16 cellular contexts compared by ENCODE assay signal in genomic region chr3:114622001-114622400, GRCh38.
A peak's percentile ranks its signal among the peaks of the same experiment; 100 is the strongest.
DNase-seq lines count a peak whose midpoint lies in the region; ATAC-seq and TF ChIP-seq lines count a peak whose summit lies in the region.
"Had no signal": no experiment of that assay in that cellular context is flagged by ENCODE, and none has a peak within 500 bp of the region (broad histone marks: within the 10 kb centered on the region; RNA-seq: fewer than 3 reads in every experiment).

No MANE protein-coding gene starts in this region.

- H3K9me3 ChIP-seq in sigmoid colon (no peaks in the 10 kb centered on the region), SJCRH30 (replicated peaks) (no peaks in the 10 kb centered on the region; the same call in 1 of the 2 replicates)

- H3K4me3 ChIP-seq in fibroblast of villous mesenchyme (ENCODE audit: low read depth, low read length): peak overlapping the region; percentile 66
- no peak overlapping the region for H3K4me3 ChIP-seq in sigmoid colon
- no peak overlapping the region for H3K4me3 ChIP-seq in SJCRH30

- no peak for TF ChIP-seq POLR2A in sigmoid colon (IDR thresholded peaks at IDR 0.05)

- no peaks in the 10 kb centered on the region for H3K36me3 ChIP-seq in sigmoid colon
- no peaks in the 10 kb centered on the region for H3K36me3 ChIP-seq in SJCRH30

- peak overlapping the region; percentile 89 to 94 (median 93) for H3K27ac ChIP-seq in sigmoid colon
- H3K27ac ChIP-seq in SJCRH30: no peak overlapping the region

- in situ Hi-C loops in ACHN (cut with HindIII; ENCODE audit: low pct_ligation_motif_present, low pct_unique_long_range_greater_than_20kb, low sequenced_read_pairs): no loop called here

- ATAC-seq in GM18907 (IDR thresholded peaks at IDR 0.05; ENCODE audit: unreplicated experiment): no peak
- ATAC-seq: natural killer cell had no signal

- DNase-seq in ACHN: peak; percentile 33
- peak; percentile 38 for DNase-seq in M059J (ENCODE audit: low read depth)
- DNase-seq in fibroblast of villous mesenchyme (ENCODE audit: low read depth): peak; percentile 25
- no peak for DNase-seq in sigmoid colon
- DNase-seq in NCI-H2029 treated with DMSO at 0.1 percent for 48 hours (lab: John Stamatoyannopoulos, UW): no peak
- no peak for DNase-seq in GM20000 (ENCODE audit: low spot score)
- no peak for DNase-seq in SJCRH30
- DNase-seq: activated CD4-positive, alpha-beta T cell treated with anti-CD3 and anti-CD28 coated beads, Interleukin-2, amount 10 ng/mL, durations not matched to agents 24 days and 14 days; activated gamma-delta T cell; aorta; CD4-positive, CD25-positive, alpha-beta regulatory T cell; natural killer cell; NCI-H1417 treated with DMSO at 0.1 percent for 48 hours; NCI-H82; trophoblast cell had no signal

- H3K27me3 ChIP-seq in sigmoid colon (no peaks in the 10 kb centered on the region), SJCRH30 (no peaks in the 10 kb centered on the region)

- 69 to 79% methylated on average over 3 of the region's 3 CpGs for WGBS in sigmoid colon, 2 donors

- H3K4me1 ChIP-seq in sigmoid colon: peaks cover 0 to 53% (median 45%) of the 10 kb centered on the region in 4 donors
- H3K4me1 ChIP-seq in SJCRH30: peaks cover 12% of the 10 kb centered on the region

- intact Hi-C loops in sigmoid colon (cut with DNase I): loop anchor here (5.0 to 10.0 kb wide), 4 partner anchors 205 to 473 kb away; no protein-coding TSS in a partner anchor

- TF ChIP-seq CTCF in fibroblast of villous mesenchyme (IDR thresholded peaks at IDR 0.05; ENCODE audit: insufficient read depth, low read depth, low read length) (no peak), sigmoid colon (IDR thresholded peaks at IDR 0.05) (no peak), GM20000 (IDR thresholded peaks at IDR 0.05; ENCODE audit: extremely low read depth, missing control alignments) (no peak)

- no peak for TF ChIP-seq EP300 in sigmoid colon (IDR thresholded peaks at IDR 0.05)

Comparison
In these comparisons a context has a peak if more than half of its experiments do, and no peak if none do; other contexts are left out.
1. DNase-seq: peak in ACHN (single experiment), M059J (single experiment) and fibroblast of villous mesenchyme (single experiment); none in sigmoid colon (single experiment), NCI-H2029 treated with DMSO at 0.1 percent for 48 hours (single experiment), GM20000 (single experiment) and SJCRH30 (0 of 2).